In genomic region chr16:82454152-82454551, GRCh38 we compare ENCODE assay signal across 23 cellular contexts.
DNase-seq lines count a peak whose midpoint lies in the region; ATAC-seq, FAIRE-seq and TF ChIP-seq lines count a peak whose summit lies in the region.
"Had no signal": no experiment of that assay in that cellular context is flagged by ENCODE, and none has a peak within 500 bp of the region (broad histone marks: within the 10 kb centered on the region; RNA-seq: fewer than 3 reads in every experiment).

No MANE protein-coding gene starts in this region.

- H4K12ac ChIP-seq in trophoblast cell (ENCODE audit: low read depth, low read length), result no peak overlapping the region

- no peak for TF ChIP-seq EP300 in K562 (IDR thresholded peaks at IDR 0.05; ENCODE audit: low read length)

- no peaks in the 10 kb centered on the region for H3K79me2 ChIP-seq in K562 (ENCODE audit: control insufficient read depth, insufficient read depth, low read length)
- H3K79me2 ChIP-seq in trophoblast cell (ENCODE audit: control insufficient read depth, insufficient read depth, low read length, poor library complexity), result no peaks in the 10 kb centered on the region

- CTCF ChIA-PET in K562 (lab: Yijun Ruan, JAX; ENCODE audit: low intra/inter-chr PET ratio), result no interaction called here

- TF ChIP-seq CTCF in K562 (IDR thresholded peaks at IDR 0.05 in 2 of 3, conservative IDR thresholded peaks at IDR 0.05 in 1 of 3; ENCODE audit: insufficient read depth in 2 of 3, low read depth in 1 of 3, low read length in 3 of 3), result no peak

- no peaks in the 10 kb centered on the region for H3K4me1 ChIP-seq in K562 (replicated peaks in 1 of 2; ENCODE audit: control insufficient read depth in 2 of 2, insufficient read depth in 2 of 2, low read length in 2 of 2)
- no peaks in the 10 kb centered on the region for H3K4me1 ChIP-seq in trophoblast cell (ENCODE audit: control insufficient read depth in 1 of 2, insufficient read depth in 2 of 2, low read length in 2 of 2)
- H3K4me1 ChIP-seq: BE2C had no signal

- H3K14ac ChIP-seq in trophoblast cell (ENCODE audit: low read length), result no peak overlapping the region

- no peak overlapping the region for H2AK5ac ChIP-seq in trophoblast cell (ENCODE audit: low read length)

- no peaks in the 10 kb centered on the region for H3K36me3 Mint-ChIP-seq in immature natural killer cell
- H3K36me3 Mint-ChIP-seq: CD4-positive, CD25-positive, alpha-beta regulatory T cell had no signal

- H3K23ac ChIP-seq in trophoblast cell (ENCODE audit: low read length), result peak overlapping the region; percentile 63

- no peaks in the 10 kb centered on the region for H4K20me1 ChIP-seq in K562 (replicated peaks; ENCODE audit: control insufficient read depth, insufficient read depth, low read length)

- H3K9me3 ChIP-seq in K562 (replicated peaks; ENCODE audit: control insufficient read depth, insufficient read depth, low read depth, low read length), result no peaks in the 10 kb centered on the region
- H3K9me3 ChIP-seq in trophoblast cell (ENCODE audit: insufficient read depth, low read depth, low read length), result peaks cover 1% of the 10 kb centered on the region
- H3K9me3 ChIP-seq: BE2C had no signal

- in situ Hi-C loops in K562 (cut with MboI), result no loop called here

- H3K4me3 ChIP-seq in K562 (no peak overlapping the region), trophoblast cell (ENCODE audit: low read depth, low read length) (no peak overlapping the region), H7 (ENCODE audit: insufficient read depth, low read depth, low read length) (no peak overlapping the region)
- H3K4me3 ChIP-seq: GM23338 had no signal

- H3K18ac ChIP-seq in trophoblast cell (ENCODE audit: low read length), result no peak overlapping the region

- FAIRE-seq in K562 (lab: Jason Lieb, UNC), result peak; percentile 11
- FAIRE-seq: A204.1, GM12892, GM18507, H54, HTR-8/SVneo had no signal

- no peak overlapping the region for H4K91ac ChIP-seq in trophoblast cell (ENCODE audit: low read depth, low read length)

- H3K27ac Mint-ChIP-seq in immature natural killer cell, result peak overlapping the region in 1 of 6 donors; percentile 69
- H3K27ac Mint-ChIP-seq: CD4-positive, CD25-positive, alpha-beta regulatory T cell; GM23338; HFFc6 had no signal

- no peaks in the 10 kb centered on the region for H3K79me1 ChIP-seq in trophoblast cell (ENCODE audit: low read length)

- H3K9ac ChIP-seq in K562 (ENCODE audit: insufficient read depth in 1 of 2, low read depth in 2 of 2, low read length in 2 of 2) (no peak overlapping the region), trophoblast cell (ENCODE audit: low read length) (no peak overlapping the region)

- H2BK12ac ChIP-seq in trophoblast cell (ENCODE audit: low read length), result no peak overlapping the region

- POLR2A ChIA-PET in K562 (lab: Yijun Ruan, JAX), result interaction anchor here (0.6 kb wide), 1 partner anchor 1604 kb away, joined by 3 read pairs; no protein-coding TSS in a partner anchor

- peaks cover 0 to 8% (median 2%) of the 10 kb centered on the region in 3 donors for H3K27me3 Mint-ChIP-seq in immature natural killer cell (ENCODE audit: low read depth in 3 of 3)
- H3K27me3 Mint-ChIP-seq: CD4-positive, CD25-positive, alpha-beta regulatory T cell had no signal

- H2BK5ac ChIP-seq in trophoblast cell (ENCODE audit: low read depth, low read length, poor library complexity), result no peak overlapping the region

- H3K4me2 ChIP-seq in K562 (ENCODE audit: insufficient read depth, low read length) (no peak overlapping the region), trophoblast cell (ENCODE audit: low read length) (no peak overlapping the region)
- H3K4me2 ChIP-seq: GM23338 had no signal

- H3K27ac ChIP-seq in K562 (ENCODE audit: extremely low read depth, low read depth, low read length) (no peak overlapping the region), trophoblast cell (ENCODE audit: low read depth, low read length) (no peak overlapping the region)

- no peak for TF ChIP-seq RAD21 in K562 (CRISPR knock-in tag; conservative IDR thresholded peaks at IDR 0.05 in 1 of 2, IDR thresholded peaks at IDR 0.05 in 1 of 2)

- WGBS in K562 (ENCODE audit: insufficient coverage, low coverage, missing lambda C conversion rate), result 0% methylated on average over 4 of the region's 4 CpGs
- WGBS in trophoblast cell (ENCODE audit: extremely low coverage, insufficient coverage, insufficient read length), result no CpG with 5 or more reads among the region's 4 CpGs

- no peaks in the 10 kb centered on the region for H3K9me3 Mint-ChIP-seq in immature natural killer cell
- H3K9me3 Mint-ChIP-seq: GM23338 had no signal

- intact Hi-C loops in K562 (cut with micrococcal nuclease), result loop anchor here (10.0 kb wide), 1 partner anchor 991 kb away; no protein-coding TSS in a partner anchor

- no peaks in the 10 kb centered on the region for H3K27me3 ChIP-seq in K562 (ENCODE audit: control insufficient read depth in 2 of 2, insufficient read depth in 2 of 2, low read length in 2 of 2)
- no peaks in the 10 kb centered on the region for H3K27me3 ChIP-seq in trophoblast cell (ENCODE audit: insufficient read depth, low read length)
- H3K27me3 ChIP-seq in H7 (ENCODE audit: control insufficient read depth, insufficient read depth, low read length), result no peaks in the 10 kb centered on the region
- H3K27me3 ChIP-seq: BE2C had no signal

- no peak overlapping the region for H3K4ac ChIP-seq in trophoblast cell (ENCODE audit: low read depth, low read length)

- TF ChIP-seq POLR2A in K562 (conservative IDR thresholded peaks at IDR 0.05), result no peak

- no peaks in the 10 kb centered on the region for H3K36me3 ChIP-seq in K562 (ENCODE audit: control insufficient read depth, insufficient read depth, low read length)
- H3K36me3 ChIP-seq in trophoblast cell (ENCODE audit: control insufficient read depth in 1 of 2, insufficient read depth in 2 of 2, low read length in 2 of 2), result no peaks in the 10 kb centered on the region
- H3K36me3 ChIP-seq in H7 (replicated peaks; ENCODE audit: control insufficient read depth, insufficient read depth, low read length), result no peaks in the 10 kb centered on the region
- H3K36me3 ChIP-seq: BE2C had no signal

- no peak overlapping the region for H4K8ac ChIP-seq in trophoblast cell (ENCODE audit: low read depth, low read length)

- no peak for ATAC-seq in K562
- ATAC-seq: GM23338, HCT116 had no signal

- no TSS peak for BruUV-seq in K562 (replicated peaks; lab: Mats Ljungman, UMichigan)

- no peak for DNase-seq in K562 (ENCODE audit: extremely low read depth in 1 of 4, low spot score in 3 of 4)
- DNase-seq in immature natural killer cell, result peak in 2 of 3 donors; percentile 7 to 19
- no peak for DNase-seq in trophoblast cell
- no peak for DNase-seq in H7
- no peak for DNase-seq in HK-2 (ENCODE audit: unreplicated experiment)
- no peak for DNase-seq in NCI-H345 (lab: John Stamatoyannopoulos, UW)
- DNase-seq: ACHN; BE2C; C1 segment of cervical spinal cord; CD4-positive, CD25-positive, alpha-beta regulatory T cell; DMS153; DMS79; GDM1; HFFc6; IMR-90; KG1 had no signal

- H3K9me1 ChIP-seq in K562 (ENCODE audit: control insufficient read depth, insufficient read depth, low read length), result no peaks in the 10 kb centered on the region

- H2AFZ ChIP-seq in K562 (ENCODE audit: low read depth, low read length) (no peak overlapping the region), trophoblast cell (ENCODE audit: insufficient read depth, low read length, poor library complexity) (no peak overlapping the region)
- H2AFZ ChIP-seq: GM23338 had no signal

- H2BK120ac ChIP-seq in trophoblast cell (ENCODE audit: insufficient read depth, low read length, poor library complexity), result no peak overlapping the region

- H3K4me3 Mint-ChIP-seq in immature natural killer cell, result peak overlapping the region in 3 of 5 donors; percentile 47 to 58 (median 56)
- H3K4me3 Mint-ChIP-seq: CD4-positive, CD25-positive, alpha-beta regulatory T cell; GM23338; HFFc6 had no signal

- peaks cover 8 to 21% of the 10 kb centered on the region in 2 donors for H3K4me1 Mint-ChIP-seq in immature natural killer cell
- H3K4me1 Mint-ChIP-seq: CD4-positive, CD25-positive, alpha-beta regulatory T cell; GM23338 had no signal

TF ChIP-seq in K562, 482 proteins besides CTCF, POLR2A, EP300 and RAD21:
- TF ChIP-seq ZNF224 (CRISPR knock-in tag; IDR thresholded peaks at IDR 0.05) (no peak), RFX7 (CRISPR knock-in tag; IDR thresholded peaks at IDR 0.05) (no peak)

Comparison
In these comparisons a context has a peak if more than half of its experiments do, and no peak if none do; other contexts are left out.
1. DNase-seq: peak in immature natural killer cell (2 of 3); none in K562 (0 of 4), trophoblast cell (0 of 2), H7 (single experiment), HK-2 (single experiment) and NCI-H345 (single experiment).